Comparison of ENCODE assay signal across 1 cellular context in genomic region chr2:86015699-86016098, GRCh38.
TF ChIP-seq lines count a peak whose summit lies in the region.

No MANE protein-coding gene starts in this region.

TF ChIP-seq in K562, 482 proteins besides CTCF, POLR2A, EP300 and RAD21 (continued from another document):
- TF ChIP-seq ATF2 (CRISPR knock-in tag; IDR thresholded peaks at IDR 0.05): no peak
- no peak for TF ChIP-seq CEBPG (CRISPR knock-in tag; IDR thresholded peaks at IDR 0.05)
- peak; percentile 32 to 62; a peak in 3 of 4 replicates for TF ChIP-seq CEBPG (tag; conservative IDR thresholded peaks at IDR 0.05 in 1 of 2, IDR thresholded peaks at IDR 0.05 in 1 of 2)
- no peak for TF ChIP-seq ESRRA (IDR thresholded peaks at IDR 0.05; ENCODE audit: borderline replicate concordance, low read depth)
TF ChIP-seq in K562: peak in this region for 2.
